Comparison of ENCODE assay signal across 1 cellular context in genomic region chr14:49892301-49892635, GRCh38.
TF ChIP-seq lines count a peak whose summit lies in the region.

No MANE protein-coding gene starts in this region.

TF ChIP-seq in A549, 52 proteins besides CTCF, POLR2A, EP300 and RAD21 (continued from another document):
- no peak for TF ChIP-seq HMGXB4 (CRISPR knock-in tag; IDR thresholded peaks at IDR 0.05; ENCODE audit: borderline replicate concordance)
TF ChIP-seq in A549: peak in this region for 4.
